Comparison of ENCODE assay signal across 21 cellular contexts in the genomic region with DNA sequence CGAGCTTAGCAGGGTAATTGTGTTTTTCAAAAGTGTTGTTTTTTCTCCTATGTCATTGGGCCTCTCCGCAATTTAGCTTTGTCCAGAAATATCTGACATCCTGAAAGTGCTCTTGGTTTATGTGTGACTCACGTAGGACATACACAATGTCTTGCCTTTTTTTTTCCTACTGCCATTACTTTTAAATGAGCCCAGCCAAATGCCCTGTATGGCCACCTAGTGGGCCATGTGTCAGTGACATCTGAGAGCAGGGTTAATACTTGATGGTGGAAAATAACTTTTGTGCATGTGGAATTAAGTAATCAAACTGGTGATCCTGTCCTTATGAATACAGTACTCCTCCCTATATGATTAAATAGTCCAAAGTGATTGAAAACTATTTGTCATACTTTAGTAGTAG.
A peak's percentile ranks its signal among the peaks of the same experiment; 100 is the strongest.
DNase-seq lines count a peak whose midpoint lies in the region; ATAC-seq, FAIRE-seq and TF ChIP-seq lines count a peak whose summit lies in the region.
"Had no signal": no experiment of that assay in that cellular context is flagged by ENCODE, and none has a peak within 500 bp of the region (broad histone marks: within the 10 kb centered on the region; RNA-seq: fewer than 3 reads in every experiment).

No MANE protein-coding gene starts in this region.

- TF ChIP-seq CTCF in GM12878 (IDR thresholded peaks at IDR 0.05 in 2 of 3, conservative IDR thresholded peaks at IDR 0.05 in 1 of 3; ENCODE audit: control insufficient read depth in 2 of 3, extremely low read depth in 1 of 3, insufficient read depth in 1 of 3, low read depth in 3 of 3, low read length in 3 of 3) (0 out of 6 replicates have a peak, but pooled peaks of 1 of the 3 experiments have one; percentile 13), osteoblast (IDR thresholded peaks at IDR 0.05; ENCODE audit: extremely low read depth, low read depth, low read length) (peak; percentile 7)

- H3K27ac ChIP-seq in GM12878 (ENCODE audit: control insufficient read depth, insufficient read depth), result no peak overlapping the region
- no peak overlapping the region for H3K27ac ChIP-seq in osteoblast (ENCODE audit: low read depth, low read length)
- no peak overlapping the region for H3K27ac ChIP-seq in small intestine (ENCODE audit: low read depth in 1 of 2, low read length in 1 of 2)
- H3K27ac ChIP-seq: A549, hepatocyte, lower lobe of right lung, neutrophil, spleen, testis had no signal

- H3K79me2 ChIP-seq in GM12878 (ENCODE audit: control insufficient read depth, insufficient read depth, low read length) (no peaks in the 10 kb centered on the region), osteoblast (ENCODE audit: insufficient read depth, low read length) (no peaks in the 10 kb centered on the region)
- H3K79me2 ChIP-seq: hepatocyte had no signal

- H3K4me3 ChIP-seq in GM12878 (no peak overlapping the region), osteoblast (ENCODE audit: insufficient read depth, low read length) (no peak overlapping the region), small intestine (ENCODE audit: low read depth in 1 of 2, low read length in 2 of 2) (no peak overlapping the region)
- H3K4me3 ChIP-seq: A549, HAP-1, hepatocyte, lower lobe of right lung, spleen, testis had no signal

- no peak for FAIRE-seq in GM12878 (lab: Jason Lieb, UNC)
- FAIRE-seq in small intestine (lab: Jason Lieb, UNC), result no peak
- FAIRE-seq: A549, D721Med, endometrium had no signal

- POLR2A ChIA-PET in GM12878 (lab: Charles Lee), result no interaction called here

- BruUV-seq in GM12878 (replicated peaks; lab: Mats Ljungman, UMichigan), result no TSS peak

- 2% methylated on average over 3 of the region's 3 CpGs for WGBS in GM12878 (ENCODE audit: insufficient coverage, insufficient replicate concordance, low lambda C conversion rate, missing lambda C conversion rate)
- 43 to 49% (median 48%) methylated on average over 3 of the region's 3 CpGs for WGBS in small intestine, 3 donors

- intact Hi-C loops in GM12878 (cut with micrococcal nuclease; ENCODE audit: unreplicated experiment), result no loop called here

- no peak overlapping the region for H3K9ac ChIP-seq in GM12878 (ENCODE audit: control insufficient read depth, insufficient read depth, low read length)

- ATAC-seq in GM12878 (peak; percentile 53; the same call in 2 of the 3 replicates), GM19455 (IDR thresholded peaks at IDR 0.05; ENCODE audit: unreplicated experiment) (no peak)
- ATAC-seq: A549; activated T-cell treated with anti-CD3 and anti-CD28 coated beads, Interleukin-2, amount 50 U/mL, for 72 hours; lower lobe of right lung had no signal

- in situ Hi-C loops in GM12878 (cut with MboI), result no loop called here

- H3K4me1 ChIP-seq in GM12878 (ENCODE audit: control insufficient read depth, insufficient read depth, low read length) (peaks cover 4% of the 10 kb centered on the region; the same call in 1 of the 2 replicates), osteoblast (ENCODE audit: insufficient read depth, low read length) (peaks cover 5% of the 10 kb centered on the region), small intestine (ENCODE audit: control insufficient read depth in 2 of 2, insufficient read depth in 1 of 2, low read depth in 1 of 2, low read length in 1 of 2) (no peaks in the 10 kb centered on the region)
- H3K4me1 ChIP-seq: A549, testis had no signal

- H3K36me3 ChIP-seq in GM12878 (ENCODE audit: control insufficient read depth in 2 of 2, insufficient read depth in 2 of 2, low read length in 1 of 2) (no peaks in the 10 kb centered on the region), osteoblast (ENCODE audit: insufficient read depth, low read length) (no peaks in the 10 kb centered on the region), small intestine (ENCODE audit: control insufficient read depth in 2 of 2, insufficient read depth in 2 of 2, low read length in 2 of 2) (no peaks in the 10 kb centered on the region)
- H3K36me3 ChIP-seq: HAP-1, lower lobe of right lung, neutrophil, spleen had no signal

- SMC1A ChIA-PET in GM12878 (lab: Charles Lee; ENCODE audit: uncharacterized antibody, unreplicated experiment), result no interaction called here

- RAD21 ChIA-PET in GM12878 (lab: Charles Lee; ENCODE audit: unreplicated experiment), result no interaction called here

- DNase-seq in DMS53 (lab: John Stamatoyannopoulos, UW) (peak; percentile 10), DMS53 treated with DMSO at 0.1 percent for 48 hours (lab: John Stamatoyannopoulos, UW; ENCODE audit: unreplicated experiment) (no peak), M059J (ENCODE audit: low read depth) (peak; percentile 28), GM12878 (ENCODE audit: low read depth, low spot score) (no peak), osteoblast (ENCODE audit: insufficient read length, low spot score, missing footprints) (no peak), NCI-H146 treated with DMSO at 0.1 percent for 48 hours (lab: John Stamatoyannopoulos, UW; ENCODE audit: unreplicated experiment) (no peak), small intestine (no peak)
- DNase-seq: activated CD4-positive, CD25-positive, alpha-beta regulatory T cell treated with anti-CD3 and anti-CD28 coated beads, Interleukin-2, amount 50 U/mL, for 72 hours; activated T-cell treated with anti-CD3 and anti-CD28 coated beads, Interleukin-2, amount 50 U/mL, for 72 hours; aorta; lower lobe of right lung; NCI-H1694; spleen; testis had no signal

- CTCF ChIA-PET in GM12878 (lab: Yijun Ruan, JAX), result no interaction called here

- H3K4me2 ChIP-seq in GM12878 (ENCODE audit: control insufficient read depth, insufficient read depth) (no peak overlapping the region), osteoblast (ENCODE audit: insufficient read depth, low read length) (no peak overlapping the region)
- H3K4me2 ChIP-seq: A549, hepatocyte had no signal

- H4K20me1 ChIP-seq in GM12878 (ENCODE audit: control insufficient read depth, insufficient read depth), result no peaks in the 10 kb centered on the region
- H4K20me1 ChIP-seq in osteoblast (ENCODE audit: insufficient read depth, low read length), result no peaks in the 10 kb centered on the region

- H3K27me3 ChIP-seq in GM12878 (replicated peaks in 1 of 2; ENCODE audit: control insufficient read depth in 2 of 2, insufficient read depth in 2 of 2, low read length in 1 of 2) (no peaks in the 10 kb centered on the region), osteoblast (ENCODE audit: insufficient read depth, low read length) (no peaks in the 10 kb centered on the region), small intestine (ENCODE audit: control insufficient read depth in 2 of 2, insufficient read depth in 2 of 2, low read length in 2 of 2) (no peaks in the 10 kb centered on the region)
- H3K27me3 ChIP-seq: hepatocyte, neutrophil, spleen, testis had no signal

- H2AFZ ChIP-seq in GM12878 (ENCODE audit: control insufficient read depth, low read depth, low read length) (no peak overlapping the region), osteoblast (ENCODE audit: low read length) (no peak overlapping the region)
- H2AFZ ChIP-seq: hepatocyte had no signal

- no peak for TF ChIP-seq EP300 in GM12878 (IDR thresholded peaks at IDR 0.05; ENCODE audit: borderline replicate concordance in 1 of 2, control insufficient read depth in 1 of 2, low read depth in 2 of 2, low read length in 2 of 2)

- TF ChIP-seq POLR2A in GM12878 (IDR thresholded peaks at IDR 0.05; ENCODE audit: low read depth, low read length), result no peak

- H3K9me3 ChIP-seq in GM12878 (replicated peaks; ENCODE audit: control insufficient read depth, insufficient read depth, low read length), result no peaks in the 10 kb centered on the region
- no peaks in the 10 kb centered on the region for H3K9me3 ChIP-seq in osteoblast (ENCODE audit: low read depth, low read length)
- no peaks in the 10 kb centered on the region for H3K9me3 ChIP-seq in small intestine (ENCODE audit: control insufficient read depth, low read depth)
- H3K9me3 ChIP-seq: A549, HAP-1, lower lobe of right lung, neutrophil, spleen, testis had no signal

- TF ChIP-seq RAD21 in GM12878 (IDR thresholded peaks at IDR 0.05; ENCODE audit: insufficient read depth, low read depth, low read length), result no peak

TF ChIP-seq in GM12878, 131 proteins besides CTCF, POLR2A, EP300 and RAD21:
- TF ChIP-seq LARP7 (IDR thresholded peaks at IDR 0.05) (no peak), SMAD5 (IDR thresholded peaks at IDR 0.05; ENCODE audit: low read depth) (no peak), ETV6 (conservative IDR thresholded peaks at IDR 0.05 in 1 of 2, IDR thresholded peaks at IDR 0.05 in 1 of 2; ENCODE audit: borderline replicate concordance in 1 of 2, low read depth in 1 of 2) (no peak), MXI1 (IDR thresholded peaks at IDR 0.05; ENCODE audit: low read depth, low read length) (no peak), POU2F2 (IDR thresholded peaks at IDR 0.05; ENCODE audit: borderline replicate concordance, low read depth, low read length) (no peak), JUND (IDR thresholded peaks at IDR 0.05; ENCODE audit: low read depth, low read length) (no peak), SREBF2 (IDR thresholded peaks at IDR 0.05; ENCODE audit: low read length) (no peak), CEBPB (IDR thresholded peaks at IDR 0.05; ENCODE audit: borderline replicate concordance in 1 of 2, low read depth in 2 of 2, low read length in 2 of 2) (no peak)

Comparison
In these comparisons a context has a peak if more than half of its experiments do, and no peak if none do; other contexts are left out.
1. DNase-seq: peak in DMS53 (single experiment) and M059J (single experiment); none in DMS53 treated with DMSO at 0.1 percent for 48 hours (single experiment), GM12878 (single experiment), osteoblast (single experiment), NCI-H146 treated with DMSO at 0.1 percent for 48 hours (single experiment) and small intestine (single experiment).